ENCODE assay signal across 15 cellular contexts in genomic region chr1:34266127-34266951, GRCh38.
A peak's percentile ranks its signal among the peaks of the same experiment; 100 is the strongest.
DNase-seq lines count a peak whose midpoint lies in the region; TF ChIP-seq lines count a peak whose summit lies in the region.
"Had no signal": no experiment of that assay in that cellular context is flagged by ENCODE, and none has a peak within 500 bp of the region (broad histone marks: within the 10 kb centered on the region; RNA-seq: fewer than 3 reads in every experiment).

No MANE protein-coding gene starts in this region.

- DNase-seq in AG10803 (ENCODE audit: low read depth): peak; percentile 12
- DNase-seq in islet precursor cell: peak; percentile 75
- no peak for DNase-seq in activated naive CD4-positive, alpha-beta T cell treated with anti-CD3 and anti-CD28 coated beads, Interleukin-2, amount 10 ng/mL, durations not matched to agents 7 days and 5 days
- no peak for DNase-seq in mesenteric fat pad (ENCODE audit: low spot score)
- no peak for DNase-seq in stimulated activated CD4-positive, alpha-beta T cell treated with anti-CD3 and anti-CD28 coated beads, Interleukin-15, amount 100 ng/mL, for 24 hours
- DNase-seq in effector CD4-positive, alpha-beta T cell: no peak
- DNase-seq: activated CD4-positive, CD25-positive, alpha-beta regulatory T cell; activated naive CD8-positive, alpha-beta T cell treated with anti-CD3 and anti-CD28 coated beads, Interleukin-2, amount 10 ng/mL, durations not matched to agents 7 days and 5 days; BE2C; cortex of kidney; foreskin fibroblast; NCI-H1105 treated with DMSO at 0.1 percent for 48 hours; sigmoid colon had no signal

- H3K27ac Mint-ChIP-seq in brain: peak overlapping the region in 3 of 5 experiments; percentile 59 to 97 (median 88)
- no peak overlapping the region for H3K27ac Mint-ChIP-seq in activated naive CD4-positive, alpha-beta T cell treated with anti-CD3 and anti-CD28 coated beads, Interleukin-2, amount 10 ng/mL, durations not matched to agents 7 days and 5 days
- H3K27ac Mint-ChIP-seq: activated naive CD8-positive, alpha-beta T cell treated with anti-CD3 and anti-CD28 coated beads, Interleukin-2, amount 10 ng/mL, durations not matched to agents 7 days and 5 days had no signal

- H3K4me1 Mint-ChIP-seq in brain: peaks cover 25% of the 10 kb centered on the region
- H3K4me1 Mint-ChIP-seq in activated naive CD4-positive, alpha-beta T cell treated with anti-CD3 and anti-CD28 coated beads, Interleukin-2, amount 10 ng/mL, durations not matched to agents 7 days and 5 days: no peaks in the 10 kb centered on the region
- H3K4me1 Mint-ChIP-seq: activated naive CD8-positive, alpha-beta T cell treated with anti-CD3 and anti-CD28 coated beads, Interleukin-2, amount 10 ng/mL, durations not matched to agents 7 days and 5 days had no signal

- H3K4me3 Mint-ChIP-seq in brain: peak overlapping the region in 3 of 5 experiments; percentile 63 to 77 (median 65)
- H3K4me3 Mint-ChIP-seq in activated naive CD4-positive, alpha-beta T cell treated with anti-CD3 and anti-CD28 coated beads, Interleukin-2, amount 10 ng/mL, durations not matched to agents 7 days and 5 days: no peak overlapping the region
- H3K4me3 Mint-ChIP-seq: activated naive CD8-positive, alpha-beta T cell treated with anti-CD3 and anti-CD28 coated beads, Interleukin-2, amount 10 ng/mL, durations not matched to agents 7 days and 5 days had no signal

- no peak overlapping the region for H3K9ac ChIP-seq in HUES6 (ENCODE audit: low read length)

- no peaks in the 10 kb centered on the region for H3K36me3 Mint-ChIP-seq in brain
- no peaks in the 10 kb centered on the region for H3K36me3 Mint-ChIP-seq in activated naive CD4-positive, alpha-beta T cell treated with anti-CD3 and anti-CD28 coated beads, Interleukin-2, amount 10 ng/mL, durations not matched to agents 7 days and 5 days
- H3K36me3 Mint-ChIP-seq: activated naive CD8-positive, alpha-beta T cell treated with anti-CD3 and anti-CD28 coated beads, Interleukin-2, amount 10 ng/mL, durations not matched to agents 7 days and 5 days had no signal

- no peak overlapping the region for H3K4me3 ChIP-seq in AG10803 (ENCODE audit: low read length)
- H3K4me3 ChIP-seq in HUES6 (ENCODE audit: low read depth, low read length): peak overlapping the region; percentile 22
- H3K4me3 ChIP-seq: sigmoid colon had no signal

- peaks cover 6% of the 10 kb centered on the region for H3K4me1 ChIP-seq in HUES6 (ENCODE audit: control insufficient read depth, insufficient read depth, low read length)
- H3K4me1 ChIP-seq: BE2C, sigmoid colon had no signal

- CTCF ChIA-PET in activated naive CD4-positive, alpha-beta T cell treated with anti-CD3 and anti-CD28 coated beads, Interleukin-2, amount 10 ng/mL, durations not matched to agents 7 days and 5 days (lab: Charles Lee): no interaction called here

- TF ChIP-seq CTCF in AG10803 (conservative IDR thresholded peaks at IDR 0.05; ENCODE audit: low read length) (no peak), brain (conservative IDR thresholded peaks at IDR 0.05) (no peak)

- H3K9me3 ChIP-seq in HUES6 (ENCODE audit: control insufficient read depth, insufficient read depth, low read depth, low read length): no peaks in the 10 kb centered on the region
- H3K9me3 ChIP-seq: BE2C, sigmoid colon had no signal

- peaks cover 26% of the 10 kb centered on the region for H3K27me3 ChIP-seq in HUES6 (ENCODE audit: control insufficient read depth, insufficient read depth, low read length)
- H3K27me3 ChIP-seq: BE2C had no signal

- peaks cover 13% of the 10 kb centered on the region for H3K27me3 Mint-ChIP-seq in brain
- H3K27me3 Mint-ChIP-seq in activated naive CD4-positive, alpha-beta T cell treated with anti-CD3 and anti-CD28 coated beads, Interleukin-2, amount 10 ng/mL, durations not matched to agents 7 days and 5 days: no peaks in the 10 kb centered on the region

- H3K9me3 Mint-ChIP-seq in brain: no peaks in the 10 kb centered on the region
- no peaks in the 10 kb centered on the region for H3K9me3 Mint-ChIP-seq in activated naive CD4-positive, alpha-beta T cell treated with anti-CD3 and anti-CD28 coated beads, Interleukin-2, amount 10 ng/mL, durations not matched to agents 7 days and 5 days
- H3K9me3 Mint-ChIP-seq: activated naive CD8-positive, alpha-beta T cell treated with anti-CD3 and anti-CD28 coated beads, Interleukin-2, amount 10 ng/mL, durations not matched to agents 7 days and 5 days had no signal

- H3K27ac ChIP-seq in HUES6 (ENCODE audit: low read depth, low read length): no peak overlapping the region
- H3K27ac ChIP-seq: sigmoid colon had no signal

- H3K36me3 ChIP-seq in HUES6 (ENCODE audit: control insufficient read depth, insufficient read depth, low read length): no peaks in the 10 kb centered on the region
- H3K36me3 ChIP-seq: BE2C, sigmoid colon had no signal

Comparison
In these comparisons a context has a peak if more than half of its experiments do, and no peak if none do; other contexts are left out.
1. DNase-seq: peak in AG10803 (single experiment) and islet precursor cell (single experiment); none in activated naive CD4-positive, alpha-beta T cell treated with anti-CD3 and anti-CD28 coated beads, Interleukin-2, amount 10 ng/mL, durations not matched to agents 7 days and 5 days (single experiment), mesenteric fat pad (single experiment), stimulated activated CD4-positive, alpha-beta T cell treated with anti-CD3 and anti-CD28 coated beads, Interleukin-15, amount 100 ng/mL, for 24 hours (single experiment) and effector CD4-positive, alpha-beta T cell (single experiment).